1 cellular context compared by ENCODE assay signal in genomic region chr12:69555461-69555860, GRCh38.
TF ChIP-seq lines count a peak whose summit lies in the region.

No MANE protein-coding gene starts in this region.

TF ChIP-seq in IMR-90, 13 proteins besides CTCF, POLR2A, EP300 and RAD21 (continued from another document):
- TF ChIP-seq SMC3 (IDR thresholded peaks at IDR 0.05; ENCODE audit: low read depth, low read length): no peak
- no peak for TF ChIP-seq RFX5 (IDR thresholded peaks at IDR 0.05; ENCODE audit: low read depth, low read length)
- peak; percentile 63; the same call in 1 of the 2 replicates for TF ChIP-seq MXI1 (IDR thresholded peaks at IDR 0.05; ENCODE audit: borderline replicate concordance, low read depth, low read length)
- TF ChIP-seq USF2 (IDR thresholded peaks at IDR 0.05; ENCODE audit: low read depth, low read length): peak; percentile 74
- TF ChIP-seq BHLHE40 (IDR thresholded peaks at IDR 0.05; ENCODE audit: low read depth, low read length): peak; percentile 99
- no peak for TF ChIP-seq ELK1 (IDR thresholded peaks at IDR 0.05; ENCODE audit: borderline replicate concordance, low read depth, low read length)
- TF ChIP-seq RCOR1 (IDR thresholded peaks at IDR 0.05; ENCODE audit: insufficient replicate concordance, low read length): no peak
- TF ChIP-seq CEBPB (IDR thresholded peaks at IDR 0.05; ENCODE audit: low read depth, low read length): no peak
- no peak for TF ChIP-seq NFE2L2 (IDR thresholded peaks at IDR 0.05; ENCODE audit: low read depth, low read length)
- TF ChIP-seq CHD1 (IDR thresholded peaks at IDR 0.05; ENCODE audit: low read depth, low read length): no peak
- TF ChIP-seq MAZ (IDR thresholded peaks at IDR 0.05; ENCODE audit: borderline replicate concordance, low read depth, low read length): no peak
- TF ChIP-seq MAFK (IDR thresholded peaks at IDR 0.05; ENCODE audit: low read depth, low read length): peak; percentile 41; the same call in 1 of the 2 replicates
